In genomic region chr4:6885953-6886557, GRCh38 we compare ENCODE assay signal across 8 cellular contexts. TPM values are rescaled to one million over a fixed set of nuclear protein-coding genes. Genes with fewer than 3 reads are reported as not detected.
DNase-seq lines count a peak whose midpoint lies in the region; ATAC-seq and TF ChIP-seq lines count a peak whose summit lies in the region.

No MANE protein-coding gene starts in this region.

- DNase-seq in NCI-H748 (lab: John Stamatoyannopoulos, UW; ENCODE audit: unreplicated experiment) (peak; percentile 55), cardiac fibroblast (ENCODE audit: low read depth in 2 of 2) (peak; percentile 60 to 65), left lobe of liver (ENCODE audit: low spot score) (peak; percentile 84), substantia nigra (lab: John Stamatoyannopoulos, UW) (peak in 36 of 49 donors; percentile 28 to 85 (median 54)), H4 (ENCODE audit: low spot score) (no peak)
- no peak for DNase-seq in NK-92 treated with Interleukin-12 subunit alpha and Interleukin-12 subunit beta, amount 100 ng/mL, for 24 hours (lab: John Stamatoyannopoulos, UW)

- peak overlapping the region in 4 of 10 experiments; percentile 13 to 42 (median 30); a peak in 4 of 20 replicates for H3K4me3 ChIP-seq in BLaER1 treated with 17β-estradiol and CSF1 and Interleukin-3, amounts not matched to agents 10 nM and 100 nM
- H3K4me3 ChIP-seq in cardiac fibroblast (replicated peaks in 1 of 2; ENCODE audit: low read depth in 2 of 2, low read length in 2 of 2) = no peak overlapping the region

- peaks cover 26 to 52% (median 45%) of the 10 kb centered on the region in 11 experiments for H3K36me3 ChIP-seq in BLaER1 treated with 17β-estradiol and CSF1 and Interleukin-3, amounts not matched to agents 10 nM and 100 nM

- peak overlapping the region; percentile 35 to 72 (median 66); a peak in 21 of 22 replicates for H3K9ac ChIP-seq in BLaER1 treated with 17β-estradiol and CSF1 and Interleukin-3, amounts not matched to agents 10 nM and 100 nM

- H3K4me2 ChIP-seq in BLaER1 treated with 17β-estradiol and CSF1 and Interleukin-3, amounts not matched to agents 10 nM and 100 nM = peak overlapping the region; percentile 67 to 96 (median 86)

- H3K27ac ChIP-seq in BLaER1 treated with 17β-estradiol and CSF1 and Interleukin-3, amounts not matched to agents 10 nM and 100 nM = peak overlapping the region; percentile 31 to 84 (median 79); a peak in 21 of 22 replicates
- peak overlapping the region; percentile 63 for H3K27ac ChIP-seq in substantia nigra (ENCODE audit: low read depth, low read length, poor library complexity, severe bottlenecking)

- H4K20me1 ChIP-seq in BLaER1 treated with 17β-estradiol and CSF1 and Interleukin-3, amounts not matched to agents 10 nM and 100 nM = peaks cover 0 to 7% (median 0%) of the 10 kb centered on the region in 11 experiments; a peak in 2 of 22 replicates

- peaks cover 61 to 78% (median 70%) of the 10 kb centered on the region in 10 experiments for H3K4me1 ChIP-seq in BLaER1 treated with 17β-estradiol and CSF1 and Interleukin-3, amounts not matched to agents 10 nM and 100 nM

- TF ChIP-seq CTCF in cardiac fibroblast (IDR thresholded peaks at IDR 0.05; ENCODE audit: low read depth, low read length) = peak; percentile 22

- peaks cover 22 to 32% (median 31%) of the 10 kb centered on the region in 11 experiments for H3K9me3 ChIP-seq in BLaER1 treated with 17β-estradiol and CSF1 and Interleukin-3, amounts not matched to agents 10 nM and 100 nM (replicated peaks in 1 of 11)

- no peaks in the 10 kb centered on the region for H3K27me3 ChIP-seq in BLaER1 treated with 17β-estradiol and CSF1 and Interleukin-3, amounts not matched to agents 10 nM and 100 nM

- ATAC-seq in GM19324 (IDR thresholded peaks at IDR 0.05; ENCODE audit: low FRiP score, unreplicated experiment) (peak; percentile 54), left lobe of liver (peak; percentile 81)

RNA-seq across cellular contexts. Expression of gene TBC1D14, which starts 23.6 kb away (rescaled TPM):
- 29.3 TPM for total RNA-seq in left lobe of liver
- 38.9 and 43.0 TPM in 2 replicates for total RNA-seq in H4 (2014; rRNA removed; shearing (Covaris generic))

Comparison
In these comparisons a context has a peak if more than half of its experiments do, and no peak if none do; other contexts are left out.
1. DNase-seq: peak in NCI-H748 (single experiment), cardiac fibroblast (2 of 2), left lobe of liver (single experiment) and substantia nigra (36 of 49); none in H4 (single experiment) and NK-92 treated with Interleukin-12 subunit alpha and Interleukin-12 subunit beta, amount 100 ng/mL, for 24 hours (single experiment).